ENCODE assay signal across 24 cellular contexts in genomic region chr16:52578829-52579193, GRCh38. TPM values are rescaled to one million over a fixed set of nuclear protein-coding genes. Genes with fewer than 3 reads are reported as not detected.
"Had no signal": no experiment of that assay in that cellular context is flagged by ENCODE, and none has a peak within 500 bp of the region (broad histone marks: within the 10 kb centered on the region; RNA-seq: fewer than 3 reads in every experiment).

No MANE protein-coding gene starts in this region.

- H3K4me1 ChIP-seq: ascending aorta, Peyer's patch, SJCRH30 had no signal

- H3K27ac Mint-ChIP-seq: activated CD4-positive, alpha-beta memory T cell treated with anti-CD3 and anti-CD28 coated beads for 36 hours; activated CD4-positive, alpha-beta T cell treated with anti-CD3 and anti-CD28 coated beads, Interleukin-2, amount 10 ng/mL, durations not matched to agents 7 days and 5 days; activated naive CD4-positive, alpha-beta T cell treated with anti-CD3 and anti-CD28 coated beads, Interleukin-2, amount 50 U/mL, for 72 hours; activated naive CD8-positive, alpha-beta T cell treated with anti-CD3 and anti-CD28 coated beads, Interleukin-2, amount 50 U/mL, for 24 hours had no signal

- H3K9me3 ChIP-seq: ascending aorta, body of pancreas, MG63, Peyer's patch, SJCRH30, SK-N-SH had no signal

- H3K36me3 ChIP-seq: ascending aorta, MG63, Peyer's patch, SJCRH30 had no signal

- H3K27ac ChIP-seq: ascending aorta, KMS-11, RWPE1, SJCRH30 had no signal

- H3K27me3 ChIP-seq: ascending aorta, body of pancreas, Peyer's patch, SJCRH30 had no signal

- ATAC-seq: activated naive CD4-positive, alpha-beta T cell treated with anti-CD3 and anti-CD28 coated beads, Interleukin-2, amount 50 U/mL, for 72 hours; activated naive CD8-positive, alpha-beta T cell treated with anti-CD3 and anti-CD28 coated beads, Interleukin-2, amount 50 U/mL, for 24 hours; activated T-cell treated with anti-CD3 and anti-CD28 coated beads, Interleukin-2, amount 50 U/mL, for 4 hours had no signal

- H3K36me3 Mint-ChIP-seq: activated CD4-positive, alpha-beta memory T cell treated with anti-CD3 and anti-CD28 coated beads for 36 hours; activated naive CD4-positive, alpha-beta T cell treated with anti-CD3 and anti-CD28 coated beads, Interleukin-2, amount 50 U/mL, for 72 hours had no signal

- H3K4me2 ChIP-seq: KMS-11, SK-N-SH had no signal

- H3K27me3 Mint-ChIP-seq: activated CD4-positive, alpha-beta memory T cell treated with anti-CD3 and anti-CD28 coated beads for 36 hours; activated CD4-positive, alpha-beta T cell treated with anti-CD3 and anti-CD28 coated beads, Interleukin-2, amount 10 ng/mL, durations not matched to agents 7 days and 5 days; activated naive CD8-positive, alpha-beta T cell treated with anti-CD3 and anti-CD28 coated beads, Interleukin-2, amount 50 U/mL, for 24 hours had no signal

- H3K4me3 ChIP-seq: ascending aorta, body of pancreas, MG63, Peyer's patch, SJCRH30 had no signal

- H3K9ac ChIP-seq: KMS-11, SK-N-SH had no signal

- H3K4me1 Mint-ChIP-seq: activated CD4-positive, alpha-beta T cell treated with anti-CD3 and anti-CD28 coated beads, Interleukin-2, amount 10 ng/mL, durations not matched to agents 7 days and 5 days; activated naive CD8-positive, alpha-beta T cell treated with anti-CD3 and anti-CD28 coated beads, Interleukin-2, amount 50 U/mL, for 24 hours had no signal

- DNase-seq: activated CD4-positive, alpha-beta memory T cell treated with anti-CD3 and anti-CD28 coated beads for 36 hours; activated CD4-positive, alpha-beta T cell treated with anti-CD3 and anti-CD28 coated beads, Interleukin-2, amount 10 ng/mL, durations not matched to agents 7 days and 5 days; activated CD4-positive, CD25-positive, alpha-beta regulatory T cell; activated CD8-positive, alpha-beta memory T cell treated with anti-CD3 and anti-CD28 coated beads for 24 hours; activated effector memory CD4-positive, alpha-beta T cell treated with anti-CD3 and anti-CD28 coated beads, Interleukin-2, amount 50 U/mL, for 16 hours; activated naive CD4-positive, alpha-beta T cell treated with Interleukin-2 at 50 U/mL for 16 hours; activated naive CD8-positive, alpha-beta T cell treated with anti-CD3 and anti-CD28 coated beads, Interleukin-2, amount 50 U/mL, for 24 hours; activated T-cell treated with anti-CD3 and anti-CD28 coated beads, Interleukin-2, amount 50 U/mL, for 4 hours; amniotic stem cell; MG63; MV-4-11; NCI-H1105; NCI-H1694 treated with DMSO at 0.1 percent for 48 hours; Peyer's patch; Right ventricle myocardium superior; SJCRH30; SK-N-SH; T-helper 1 cell had no signal

- H3K9me3 Mint-ChIP-seq: activated T-cell treated with anti-CD3 and anti-CD28 coated beads, Interleukin-2, amount 50 U/mL, for 4 hours had no signal

- H3K4me3 Mint-ChIP-seq: activated CD4-positive, alpha-beta memory T cell treated with anti-CD3 and anti-CD28 coated beads for 36 hours; activated CD4-positive, alpha-beta T cell treated with anti-CD3 and anti-CD28 coated beads, Interleukin-2, amount 10 ng/mL, durations not matched to agents 7 days and 5 days; activated naive CD8-positive, alpha-beta T cell treated with anti-CD3 and anti-CD28 coated beads, Interleukin-2, amount 50 U/mL, for 24 hours; activated T-cell treated with anti-CD3 and anti-CD28 coated beads, Interleukin-2, amount 50 U/mL, for 4 hours had no signal

RNA-seq across cellular contexts. Expression of gene TOX3, which starts 31.9 kb away (rescaled TPM):
- total RNA-seq: activated CD4-positive, alpha-beta memory T cell treated with anti-CD3 and anti-CD28 coated beads for 36 hours; activated CD4-positive, alpha-beta T cell treated with anti-CD3 and anti-CD28 coated beads, Interleukin-2, amount 10 ng/mL, durations not matched to agents 7 days and 5 days; activated naive CD4-positive, alpha-beta T cell treated with anti-CD3 and anti-CD28 coated beads, Interleukin-2, amount 50 U/mL, for 72 hours; ascending aorta; Right ventricle myocardium superior; T-helper 2 cell treated with Interferon-gamma antibody and Interleukin-4, amounts not matched to agents 100 ng/mL and 5 ng/mL, for 36 hours had no signal
- polyA plus RNA-seq: SK-N-SH had no signal
